Comparison of ENCODE assay signal across 1 cellular context in genomic region chr9:36866840-36867239, GRCh38.
TF ChIP-seq lines count a peak whose summit lies in the region.

No MANE protein-coding gene starts in this region.

TF ChIP-seq in WTC11, 78 proteins besides CTCF, POLR2A, EP300 and RAD21 (continued from another document):
- no peak for TF ChIP-seq ARID4B (CRISPR knock-in tag; IDR thresholded peaks at IDR 0.05; ENCODE audit: borderline replicate concordance)
- TF ChIP-seq E2F5 (CRISPR knock-in tag; IDR thresholded peaks at IDR 0.05): no peak
- no peak for TF ChIP-seq ZNF317 (CRISPR knock-in tag; IDR thresholded peaks at IDR 0.05; ENCODE audit: borderline replicate concordance, low read depth)
- no peak for TF ChIP-seq PREB (CRISPR knock-in tag; IDR thresholded peaks at IDR 0.05; ENCODE audit: borderline replicate concordance)
- no peak for TF ChIP-seq AR (CRISPR knock-in tag; IDR thresholded peaks at IDR 0.05)
- no peak for TF ChIP-seq NR3C1 (CRISPR knock-in tag; conservative IDR thresholded peaks at IDR 0.05; ENCODE audit: low read depth)
- no peak for TF ChIP-seq CDX4 (CRISPR knock-in tag; IDR thresholded peaks at IDR 0.05; ENCODE audit: borderline replicate concordance)
- TF ChIP-seq NFATC4 (CRISPR knock-in tag; IDR thresholded peaks at IDR 0.05): no peak
- TF ChIP-seq ZNF263 (CRISPR knock-in tag; IDR thresholded peaks at IDR 0.05; ENCODE audit: low read depth): no peak
